ENCODE assay signal across 8 cellular contexts in genomic region chr10:67764012-67764822, GRCh38.
A peak's percentile ranks its signal among the peaks of the same experiment; 100 is the strongest.
DNase-seq lines count a peak whose midpoint lies in the region; ATAC-seq and TF ChIP-seq lines count a peak whose summit lies in the region.

No MANE protein-coding gene starts in this region.

- H3K27ac Mint-ChIP-seq in nephron: peak overlapping the region; percentile 95 to 96 (median 96)

- H3K4me2 ChIP-seq in Loucy (ENCODE audit: low read depth, low read length, poor library complexity, severe bottlenecking): peak overlapping the region; percentile 79

- H3K4me3 Mint-ChIP-seq in nephron: peak overlapping the region; percentile 93 to 96 (median 94)

- peaks cover 7% of the 10 kb centered on the region for H3K27me3 Mint-ChIP-seq in nephron (ENCODE audit: low read depth)

- peak overlapping the region; percentile 100 for H2AFZ ChIP-seq in Loucy (ENCODE audit: low read length)

- peaks cover 4% of the 10 kb centered on the region; the same call in 1 of the 2 replicates for H3F3A ChIP-seq in Loucy (ENCODE audit: low read depth)

- peak; percentile 85 for DNase-seq in Daoy (ENCODE audit: low read depth)
- DNase-seq in H7: peak; percentile 80
- peak; percentile 91 for DNase-seq in RWPE2 (ENCODE audit: low spot score)
- DNase-seq in activated effector memory CD4-positive, alpha-beta T cell treated with anti-CD3 and anti-CD28 coated beads, Interleukin-2, amount 50 U/mL, for 16 hours: peak; percentile 99
- peak; percentile 91 for DNase-seq in fibroblast of the conjunctiva (ENCODE audit: low read depth)
- DNase-seq in stimulated activated naive CD8-positive, alpha-beta T cell treated with anti-CD3 and anti-CD28 coated beads, Interleukin-15, Interleukin-2, amounts not matched to agents 100 U/mL and 50 U/mL, for 24 hours: peak; percentile 92

- H4K20me1 ChIP-seq in Loucy (ENCODE audit: insufficient read depth, low read length, poor library complexity, severe bottlenecking): no peaks in the 10 kb centered on the region

- H3K27me3 ChIP-seq in H7 (ENCODE audit: control insufficient read depth, insufficient read depth, low read length) (no peaks in the 10 kb centered on the region), Loucy (ENCODE audit: insufficient read depth, low read length, poor library complexity, severe bottlenecking) (no peaks in the 10 kb centered on the region), RWPE2 (ENCODE audit: insufficient read depth, poor library complexity, severe bottlenecking) (no peaks in the 10 kb centered on the region)

- peak overlapping the region; percentile 91 for H3K9ac ChIP-seq in Loucy (ENCODE audit: low read depth, low read length, poor library complexity, severe bottlenecking)

- TF ChIP-seq CTCF in Loucy (conservative IDR thresholded peaks at IDR 0.05; ENCODE audit: low read length) (no peak), RWPE2 (IDR thresholded peaks at IDR 0.05; ENCODE audit: poor library complexity, severe bottlenecking) (no peak), nephron (IDR thresholded peaks at IDR 0.05; ENCODE audit: unreplicated experiment in 3 of 3) (no peak)

- no peaks in the 10 kb centered on the region for H3K9me2 ChIP-seq in Loucy (replicated peaks; ENCODE audit: low read depth, low read length)

- H3K4me1 Mint-ChIP-seq in nephron: no peaks in the 10 kb centered on the region

- no peaks in the 10 kb centered on the region for H3K79me2 ChIP-seq in Loucy (ENCODE audit: insufficient read depth, low read length)

- peak overlapping the region; percentile 86 for H3K4me3 ChIP-seq in H7 (ENCODE audit: insufficient read depth, low read depth, low read length)
- peak overlapping the region; percentile 90 for H3K4me3 ChIP-seq in Loucy (ENCODE audit: low read length, poor library complexity, severe bottlenecking)
- peak overlapping the region; percentile 59 for H3K4me3 ChIP-seq in RWPE2 (ENCODE audit: severe bottlenecking)

- H3K36me3 ChIP-seq in H7 (replicated peaks; ENCODE audit: control insufficient read depth, insufficient read depth, low read length) (no peaks in the 10 kb centered on the region), Loucy (ENCODE audit: insufficient read depth, low read length) (no peaks in the 10 kb centered on the region), RWPE2 (ENCODE audit: low read depth) (no peaks in the 10 kb centered on the region)

- H3K36me3 Mint-ChIP-seq in nephron (ENCODE audit: low read depth): no peaks in the 10 kb centered on the region

- ATAC-seq in RWPE2 (ENCODE audit: low read depth): peak; percentile 81
- peak; percentile 82 for ATAC-seq in stimulated activated naive CD8-positive, alpha-beta T cell treated with anti-CD3 and anti-CD28 coated beads, Interleukin-15, Interleukin-2, amounts not matched to agents 100 U/mL and 50 U/mL, for 24 hours

- no peaks in the 10 kb centered on the region for H3K9me3 Mint-ChIP-seq in nephron

- peaks cover 7% of the 10 kb centered on the region for H3K4me1 ChIP-seq in Loucy (ENCODE audit: insufficient read depth, low read length, poor library complexity, severe bottlenecking)
- H3K4me1 ChIP-seq in RWPE2 (ENCODE audit: insufficient read depth, poor library complexity, severe bottlenecking): no peaks in the 10 kb centered on the region

- H3K27ac ChIP-seq in RWPE2 (ENCODE audit: poor library complexity, severe bottlenecking): peak overlapping the region; percentile 64

- H3K9me3 ChIP-seq in Loucy (ENCODE audit: insufficient read depth, low read depth, low read length): no peaks in the 10 kb centered on the region
- no peaks in the 10 kb centered on the region for H3K9me3 ChIP-seq in RWPE2 (ENCODE audit: severe bottlenecking)

Comparison
In these comparisons a context has a peak if more than half of its experiments do, and no peak if none do; other contexts are left out.
1. Peak in every context shown above with its lines: DNase-seq, ATAC-seq, H3K4me3 ChIP-seq and H3K27ac ChIP-seq.